Comparison of ENCODE assay signal across 10 cellular contexts in the genomic region with DNA sequence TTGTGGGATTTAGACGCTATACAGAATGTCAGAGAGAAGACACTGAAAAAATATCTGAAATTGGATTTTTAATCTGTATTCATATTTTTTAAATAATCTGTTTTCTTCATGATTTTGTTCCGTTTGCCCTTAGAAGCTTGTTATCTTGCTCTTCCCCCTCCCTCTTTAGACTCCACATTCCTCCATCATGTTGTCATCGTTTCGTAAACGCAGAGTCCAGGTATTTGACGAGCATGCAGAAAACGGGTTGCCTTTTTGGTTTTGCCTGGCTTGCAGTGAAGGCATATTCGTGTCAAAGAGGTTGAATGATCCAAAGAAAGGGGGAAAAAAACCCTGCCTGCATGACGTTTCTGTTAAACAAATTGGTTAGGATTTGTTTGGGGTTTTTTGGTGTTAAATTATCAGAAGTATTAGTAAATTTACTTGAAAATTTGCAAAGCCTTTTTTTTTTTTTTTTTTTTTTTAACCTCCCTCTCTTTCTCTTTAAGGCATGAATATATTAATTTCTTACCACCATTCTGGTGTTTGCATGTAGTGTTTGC. TPM values are rescaled to one million over a fixed set of nuclear protein-coding genes. Genes with fewer than 3 reads are reported as not detected.
DNase-seq lines count a peak whose midpoint lies in the region; ATAC-seq and TF ChIP-seq lines count a peak whose summit lies in the region.
"Had no signal": no experiment of that assay in that cellular context is flagged by ENCODE, and none has a peak within 500 bp of the region (broad histone marks: within the 10 kb centered on the region; RNA-seq: fewer than 3 reads in every experiment).

No MANE protein-coding gene starts in this region.

- TF ChIP-seq CTCF in brain microvascular endothelial cell (IDR thresholded peaks at IDR 0.05; ENCODE audit: low read depth, low read length, missing control alignments) = no peak

- H3K27ac Mint-ChIP-seq in activated T-helper 17 cell treated with anti-CD3 and anti-CD28 coated beads, Interleukin-2, amount 50 U/mL, for 72 hours = no peak overlapping the region
- H3K27ac Mint-ChIP-seq: CD14-positive monocyte had no signal

- no peaks in the 10 kb centered on the region for H3K27me3 Mint-ChIP-seq in activated T-helper 17 cell treated with anti-CD3 and anti-CD28 coated beads, Interleukin-2, amount 50 U/mL, for 72 hours

- peak; percentile 53 for DNase-seq in 8988T
- peak; percentile 62 for DNase-seq in HT1080 (ENCODE audit: low read depth)
- DNase-seq in brain microvascular endothelial cell = peak; percentile 62
- DNase-seq in left kidney (ENCODE audit: low read depth, low spot score) = peak; percentile 84
- DNase-seq in T1000 (lab: John Stamatoyannopoulos, UW) = no peak
- no peak for DNase-seq in cortex of kidney (lab: John Stamatoyannopoulos, UW)
- DNase-seq: GOT3 had no signal

- H3K9me3 Mint-ChIP-seq in activated T-helper 17 cell treated with anti-CD3 and anti-CD28 coated beads, Interleukin-2, amount 50 U/mL, for 72 hours = no peaks in the 10 kb centered on the region
- H3K9me3 Mint-ChIP-seq: CD14-positive monocyte had no signal

- H3K27ac ChIP-seq in brain microvascular endothelial cell = peak overlapping the region; percentile 69

- H3K36me3 Mint-ChIP-seq in activated T-helper 17 cell treated with anti-CD3 and anti-CD28 coated beads, Interleukin-2, amount 50 U/mL, for 72 hours (ENCODE audit: low read depth) = peaks cover 17% of the 10 kb centered on the region

- no peaks in the 10 kb centered on the region for H3K27me3 ChIP-seq in brain microvascular endothelial cell (replicated peaks)

- H3K4me1 Mint-ChIP-seq in activated T-helper 17 cell treated with anti-CD3 and anti-CD28 coated beads, Interleukin-2, amount 50 U/mL, for 72 hours = peaks cover 31% of the 10 kb centered on the region

- peak overlapping the region; percentile 26 for H3K4me3 ChIP-seq in brain microvascular endothelial cell (ENCODE audit: low read depth, low read length)

- ATAC-seq in activated T-helper 17 cell treated with anti-CD3 and anti-CD28 coated beads, Interleukin-2, amount 50 U/mL, for 72 hours (replicated peaks) = no peak
- no peak for ATAC-seq in HG03095 (IDR thresholded peaks at IDR 0.05; ENCODE audit: unreplicated experiment)

- in situ Hi-C loops in brain microvascular endothelial cell (cut with HindIII; ENCODE audit: low pct_ligation_motif_present, low sequenced_read_pairs) = no loop called here

- H3K4me3 Mint-ChIP-seq in activated T-helper 17 cell treated with anti-CD3 and anti-CD28 coated beads, Interleukin-2, amount 50 U/mL, for 72 hours = no peak overlapping the region
- H3K4me3 Mint-ChIP-seq: CD14-positive monocyte had no signal

- H3K36me3 ChIP-seq in brain microvascular endothelial cell (replicated peaks) = no peaks in the 10 kb centered on the region

RNA-seq across cellular contexts. Expression of a gene that starts 2.9 kb away (rescaled TPM):
- total RNA-seq in HT1080 (2014; rRNA removed; shearing (Covaris generic)) = 177 and 204 TPM in 2 replicates
- 25.8 and 30.3 TPM in 2 replicates for polyA plus RNA-seq in HT1080 (2015; cell fraction: cytosol; rRNA removed)
- 337 and 341 TPM in 2 replicates for polyA plus RNA-seq in HT1080 (2015; cell fraction: nucleus; rRNA removed)
- 100 to 1,000 TPM; 294 to 337 TPM for total RNA-seq in activated T-helper 17 cell treated with anti-CD3 and anti-CD28 coated beads, Interleukin-2, amount 50 U/mL, for 72 hours

RNA-seq across cellular contexts. Expression of a gene that starts 50.7 kb away (rescaled TPM):
- total RNA-seq in HT1080 (2014; rRNA removed; shearing (Covaris generic)) = 39.0 and 45.0 TPM in 2 replicates
- 30.2 and 32.2 TPM in 2 replicates for polyA plus RNA-seq in HT1080 (2015; cell fraction: cytosol; rRNA removed)
- polyA plus RNA-seq in HT1080 (2015; cell fraction: nucleus; rRNA removed) = 47.2 and 48.1 TPM in 2 replicates
- 10 to 100 TPM; 53.6 TPM for total RNA-seq in activated T-helper 17 cell treated with anti-CD3 and anti-CD28 coated beads, Interleukin-2, amount 50 U/mL, for 72 hours

Comparison
In these comparisons a context has a peak if more than half of its experiments do, and no peak if none do; other contexts are left out.
1. DNase-seq: peak in 8988T (single experiment), HT1080 (single experiment), brain microvascular endothelial cell (single experiment) and left kidney (single experiment); none in T1000 (single experiment) and cortex of kidney (single experiment).